1 cellular context compared by ENCODE assay signal in the genomic region with DNA sequence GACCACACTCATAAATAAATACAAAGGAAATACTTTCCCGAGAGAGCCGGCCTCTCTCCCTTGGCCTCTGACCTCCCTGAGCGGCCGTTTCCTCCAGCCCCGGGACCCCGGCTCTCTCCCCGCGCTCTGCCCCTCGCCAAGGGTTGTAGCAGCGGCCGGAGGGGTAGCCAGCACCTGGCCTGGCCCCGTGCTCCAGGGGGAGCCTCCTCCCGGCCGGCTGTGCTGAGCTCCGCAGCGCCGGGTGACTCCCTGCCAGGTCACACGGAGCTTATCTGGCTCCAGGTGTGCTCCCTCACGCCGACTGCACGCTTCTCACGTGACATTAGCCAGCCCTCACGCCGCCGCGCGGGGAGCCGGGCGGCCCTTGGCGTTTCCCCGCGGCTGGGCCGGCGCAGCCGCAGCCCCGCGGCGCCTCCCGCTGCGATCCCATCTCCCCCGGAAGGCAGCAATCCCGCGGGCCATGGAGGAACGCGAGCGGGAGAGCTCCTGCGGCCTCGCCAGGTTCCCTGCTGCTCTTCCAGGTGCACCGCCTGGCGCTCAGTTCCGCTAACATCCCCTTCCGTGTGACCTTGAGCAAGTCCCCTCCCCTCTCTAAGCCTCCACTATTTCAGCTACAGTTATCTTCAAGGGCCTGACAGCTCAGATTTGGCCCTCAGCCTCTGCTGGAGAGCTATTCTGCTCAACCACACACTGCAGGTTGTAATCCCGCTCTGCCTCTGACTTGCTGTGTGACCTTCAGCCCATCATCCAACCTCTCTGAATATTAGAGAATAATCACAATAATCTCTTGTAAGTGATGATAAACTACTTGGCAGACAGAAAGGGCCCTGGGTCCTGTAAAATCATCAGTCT.
A peak's percentile ranks its signal among the peaks of the same experiment; 100 is the strongest.
TF ChIP-seq lines count a peak whose summit lies in the region.

No MANE protein-coding gene starts in this region.

TF ChIP-seq in K562, 482 proteins besides CTCF, POLR2A, EP300 and RAD21 (continued from another document and continues in another):
- TF ChIP-seq, protein P1, sequence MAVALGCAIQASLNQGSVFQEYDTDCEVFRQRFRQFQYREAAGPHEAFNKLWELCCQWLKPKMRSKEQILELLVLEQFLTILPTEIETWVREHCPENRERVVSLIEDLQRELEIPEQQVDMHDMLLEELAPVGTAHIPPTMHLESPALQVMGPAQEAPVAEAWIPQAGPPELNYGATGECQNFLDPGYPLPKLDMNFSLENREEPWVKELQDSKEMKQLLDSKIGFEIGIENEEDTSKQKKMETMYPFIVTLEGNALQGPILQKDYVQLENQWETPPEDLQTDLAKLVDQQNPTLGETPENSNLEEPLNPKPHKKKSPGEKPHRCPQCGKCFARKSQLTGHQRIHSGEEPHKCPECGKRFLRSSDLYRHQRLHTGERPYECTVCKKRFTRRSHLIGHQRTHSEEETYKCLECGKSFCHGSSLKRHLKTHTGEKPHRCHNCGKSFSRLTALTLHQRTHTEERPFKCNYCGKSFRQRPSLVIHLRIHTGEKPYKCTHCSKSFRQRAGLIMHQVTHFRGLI (CRISPR knock-in tag; IDR thresholded peaks at IDR 0.05): 0 out of 2 replicates have a peak, but pooled peaks have one; percentile 26
- no peak for TF ChIP-seq SMC3 (conservative IDR thresholded peaks at IDR 0.05; ENCODE audit: insufficient read depth, low read depth, low read length)
- TF ChIP-seq BHLHE40 (IDR thresholded peaks at IDR 0.05; ENCODE audit: low read length): peak; percentile 99
- TF ChIP-seq, protein P2, sequence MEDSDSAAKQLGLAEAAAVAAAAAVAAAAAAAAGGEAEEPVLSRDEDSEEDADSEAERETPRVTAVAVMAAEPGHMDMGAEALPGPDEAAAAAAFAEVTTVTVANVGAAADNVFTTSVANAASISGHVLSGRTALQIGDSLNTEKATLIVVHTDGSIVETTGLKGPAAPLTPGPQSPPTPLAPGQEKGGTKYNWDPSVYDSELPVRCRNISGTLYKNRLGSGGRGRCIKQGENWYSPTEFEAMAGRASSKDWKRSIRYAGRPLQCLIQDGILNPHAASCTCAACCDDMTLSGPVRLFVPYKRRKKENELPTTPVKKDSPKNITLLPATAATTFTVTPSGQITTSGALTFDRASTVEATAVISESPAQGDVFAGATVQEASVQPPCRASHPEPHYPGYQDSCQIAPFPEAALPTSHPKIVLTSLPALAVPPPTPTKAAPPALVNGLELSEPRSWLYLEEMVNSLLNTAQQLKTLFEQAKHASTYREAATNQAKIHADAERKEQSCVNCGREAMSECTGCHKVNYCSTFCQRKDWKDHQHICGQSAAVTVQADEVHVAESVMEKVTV (CRISPR knock-in tag; IDR thresholded peaks at IDR 0.05): no peak
- TF ChIP-seq STAT5A (IDR thresholded peaks at IDR 0.05; ENCODE audit: borderline replicate concordance, low read length): no peak; the same call in none of the 2 replicates
- TF ChIP-seq, protein P3, sequence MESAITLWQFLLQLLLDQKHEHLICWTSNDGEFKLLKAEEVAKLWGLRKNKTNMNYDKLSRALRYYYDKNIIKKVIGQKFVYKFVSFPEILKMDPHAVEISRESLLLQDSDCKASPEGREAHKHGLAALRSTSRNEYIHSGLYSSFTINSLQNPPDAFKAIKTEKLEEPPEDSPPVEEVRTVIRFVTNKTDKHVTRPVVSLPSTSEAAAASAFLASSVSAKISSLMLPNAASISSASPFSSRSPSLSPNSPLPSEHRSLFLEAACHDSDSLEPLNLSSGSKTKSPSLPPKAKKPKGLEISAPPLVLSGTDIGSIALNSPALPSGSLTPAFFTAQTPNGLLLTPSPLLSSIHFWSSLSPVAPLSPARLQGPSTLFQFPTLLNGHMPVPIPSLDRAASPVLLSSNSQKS (CRISPR knock-in tag; IDR thresholded peaks at IDR 0.05): no peak
- TF ChIP-seq SMAD2 (IDR thresholded peaks at IDR 0.05; ENCODE audit: low read depth, low read length): no peak
- TF ChIP-seq SRSF1 (IDR thresholded peaks at IDR 0.05; ENCODE audit: low read depth, low read length): no peak
- TF ChIP-seq ZNF140 (CRISPR knock-in tag; IDR thresholded peaks at IDR 0.05): no peak
- TF ChIP-seq, protein P4, sequence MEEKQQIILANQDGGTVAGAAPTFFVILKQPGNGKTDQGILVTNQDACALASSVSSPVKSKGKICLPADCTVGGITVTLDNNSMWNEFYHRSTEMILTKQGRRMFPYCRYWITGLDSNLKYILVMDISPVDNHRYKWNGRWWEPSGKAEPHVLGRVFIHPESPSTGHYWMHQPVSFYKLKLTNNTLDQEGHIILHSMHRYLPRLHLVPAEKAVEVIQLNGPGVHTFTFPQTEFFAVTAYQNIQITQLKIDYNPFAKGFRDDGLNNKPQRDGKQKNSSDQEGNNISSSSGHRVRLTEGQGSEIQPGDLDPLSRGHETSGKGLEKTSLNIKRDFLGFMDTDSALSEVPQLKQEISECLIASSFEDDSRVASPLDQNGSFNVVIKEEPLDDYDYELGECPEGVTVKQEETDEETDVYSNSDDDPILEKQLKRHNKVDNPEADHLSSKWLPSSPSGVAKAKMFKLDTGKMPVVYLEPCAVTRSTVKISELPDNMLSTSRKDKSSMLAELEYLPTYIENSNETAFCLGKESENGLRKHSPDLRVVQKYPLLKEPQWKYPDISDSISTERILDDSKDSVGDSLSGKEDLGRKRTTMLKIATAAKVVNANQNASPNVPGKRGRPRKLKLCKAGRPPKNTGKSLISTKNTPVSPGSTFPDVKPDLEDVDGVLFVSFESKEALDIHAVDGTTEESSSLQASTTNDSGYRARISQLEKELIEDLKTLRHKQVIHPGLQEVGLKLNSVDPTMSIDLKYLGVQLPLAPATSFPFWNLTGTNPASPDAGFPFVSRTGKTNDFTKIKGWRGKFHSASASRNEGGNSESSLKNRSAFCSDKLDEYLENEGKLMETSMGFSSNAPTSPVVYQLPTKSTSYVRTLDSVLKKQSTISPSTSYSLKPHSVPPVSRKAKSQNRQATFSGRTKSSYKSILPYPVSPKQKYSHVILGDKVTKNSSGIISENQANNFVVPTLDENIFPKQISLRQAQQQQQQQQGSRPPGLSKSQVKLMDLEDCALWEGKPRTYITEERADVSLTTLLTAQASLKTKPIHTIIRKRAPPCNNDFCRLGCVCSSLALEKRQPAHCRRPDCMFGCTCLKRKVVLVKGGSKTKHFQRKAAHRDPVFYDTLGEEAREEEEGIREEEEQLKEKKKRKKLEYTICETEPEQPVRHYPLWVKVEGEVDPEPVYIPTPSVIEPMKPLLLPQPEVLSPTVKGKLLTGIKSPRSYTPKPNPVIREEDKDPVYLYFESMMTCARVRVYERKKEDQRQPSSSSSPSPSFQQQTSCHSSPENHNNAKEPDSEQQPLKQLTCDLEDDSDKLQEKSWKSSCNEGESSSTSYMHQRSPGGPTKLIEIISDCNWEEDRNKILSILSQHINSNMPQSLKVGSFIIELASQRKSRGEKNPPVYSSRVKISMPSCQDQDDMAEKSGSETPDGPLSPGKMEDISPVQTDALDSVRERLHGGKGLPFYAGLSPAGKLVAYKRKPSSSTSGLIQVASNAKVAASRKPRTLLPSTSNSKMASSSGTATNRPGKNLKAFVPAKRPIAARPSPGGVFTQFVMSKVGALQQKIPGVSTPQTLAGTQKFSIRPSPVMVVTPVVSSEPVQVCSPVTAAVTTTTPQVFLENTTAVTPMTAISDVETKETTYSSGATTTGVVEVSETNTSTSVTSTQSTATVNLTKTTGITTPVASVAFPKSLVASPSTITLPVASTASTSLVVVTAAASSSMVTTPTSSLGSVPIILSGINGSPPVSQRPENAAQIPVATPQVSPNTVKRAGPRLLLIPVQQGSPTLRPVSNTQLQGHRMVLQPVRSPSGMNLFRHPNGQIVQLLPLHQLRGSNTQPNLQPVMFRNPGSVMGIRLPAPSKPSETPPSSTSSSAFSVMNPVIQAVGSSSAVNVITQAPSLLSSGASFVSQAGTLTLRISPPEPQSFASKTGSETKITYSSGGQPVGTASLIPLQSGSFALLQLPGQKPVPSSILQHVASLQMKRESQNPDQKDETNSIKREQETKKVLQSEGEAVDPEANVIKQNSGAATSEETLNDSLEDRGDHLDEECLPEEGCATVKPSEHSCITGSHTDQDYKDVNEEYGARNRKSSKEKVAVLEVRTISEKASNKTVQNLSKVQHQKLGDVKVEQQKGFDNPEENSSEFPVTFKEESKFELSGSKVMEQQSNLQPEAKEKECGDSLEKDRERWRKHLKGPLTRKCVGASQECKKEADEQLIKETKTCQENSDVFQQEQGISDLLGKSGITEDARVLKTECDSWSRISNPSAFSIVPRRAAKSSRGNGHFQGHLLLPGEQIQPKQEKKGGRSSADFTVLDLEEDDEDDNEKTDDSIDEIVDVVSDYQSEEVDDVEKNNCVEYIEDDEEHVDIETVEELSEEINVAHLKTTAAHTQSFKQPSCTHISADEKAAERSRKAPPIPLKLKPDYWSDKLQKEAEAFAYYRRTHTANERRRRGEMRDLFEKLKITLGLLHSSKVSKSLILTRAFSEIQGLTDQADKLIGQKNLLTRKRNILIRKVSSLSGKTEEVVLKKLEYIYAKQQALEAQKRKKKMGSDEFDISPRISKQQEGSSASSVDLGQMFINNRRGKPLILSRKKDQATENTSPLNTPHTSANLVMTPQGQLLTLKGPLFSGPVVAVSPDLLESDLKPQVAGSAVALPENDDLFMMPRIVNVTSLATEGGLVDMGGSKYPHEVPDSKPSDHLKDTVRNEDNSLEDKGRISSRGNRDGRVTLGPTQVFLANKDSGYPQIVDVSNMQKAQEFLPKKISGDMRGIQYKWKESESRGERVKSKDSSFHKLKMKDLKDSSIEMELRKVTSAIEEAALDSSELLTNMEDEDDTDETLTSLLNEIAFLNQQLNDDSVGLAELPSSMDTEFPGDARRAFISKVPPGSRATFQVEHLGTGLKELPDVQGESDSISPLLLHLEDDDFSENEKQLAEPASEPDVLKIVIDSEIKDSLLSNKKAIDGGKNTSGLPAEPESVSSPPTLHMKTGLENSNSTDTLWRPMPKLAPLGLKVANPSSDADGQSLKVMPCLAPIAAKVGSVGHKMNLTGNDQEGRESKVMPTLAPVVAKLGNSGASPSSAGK (IDR thresholded peaks at IDR 0.05): peak; percentile 85
- no peak for TF ChIP-seq WHSC1 (IDR thresholded peaks at IDR 0.05; ENCODE audit: low read length)
- no peak for TF ChIP-seq IRF1 (CRISPR knock-in tag; IDR thresholded peaks at IDR 0.05; ENCODE audit: borderline replicate concordance)
- no peak for TF ChIP-seq ZNF445 (CRISPR knock-in tag; IDR thresholded peaks at IDR 0.05; ENCODE audit: low read depth)
- TF ChIP-seq KLF16 (IDR thresholded peaks at IDR 0.05): no peak
- TF ChIP-seq PREB (CRISPR knock-in tag; IDR thresholded peaks at IDR 0.05): no peak
- no peak for TF ChIP-seq RERE (CRISPR knock-in tag; IDR thresholded peaks at IDR 0.05; ENCODE audit: borderline replicate concordance)
- TF ChIP-seq PPARD (CRISPR knock-in tag; IDR thresholded peaks at IDR 0.05): no peak
- peak in 1 of 2 experiments; percentile 83; a peak in 3 of 4 replicates for TF ChIP-seq NONO (IDR thresholded peaks at IDR 0.05; ENCODE audit: low read depth in 2 of 2, low read length in 1 of 2)
